In genomic region chr14:56117765-56118610, GRCh38 we compare ENCODE assay signal across 8 cellular contexts. TPM values are rescaled to one million over a fixed set of nuclear protein-coding genes. Genes with fewer than 3 reads are reported as not detected.
A peak's percentile ranks its signal among the peaks of the same experiment; 100 is the strongest.
DNase-seq lines count a peak whose midpoint lies in the region; ATAC-seq, FAIRE-seq and TF ChIP-seq lines count a peak whose summit lies in the region.

PELI2 (plus strand) TSS chr14:56118411; CDS start chr14:56118661, 250 bp downstream.

- no peaks in the 10 kb centered on the region for H3K9me3 ChIP-seq in OCI-LY3 (ENCODE audit: insufficient read depth, low read length)

- no peaks in the 10 kb centered on the region for H3K36me3 ChIP-seq in OCI-LY3 (replicated peaks; ENCODE audit: low read depth, low read length)

- peak within 1 kb of the TSS; percentile 85 for H3K4me3 ChIP-seq in OCI-LY3 (ENCODE audit: low read length)
- peak within 1 kb of the TSS; percentile 56 for H3K4me3 ChIP-seq in epithelial cell of esophagus (ENCODE audit: low read length)

- ATAC-seq in GM19468 (IDR thresholded peaks at IDR 0.05; ENCODE audit: extremely low read depth, unreplicated experiment), result peak; percentile 83

- peak; percentile 21; the same call in 1 of the 2 replicates for TF ChIP-seq CTCF in C4-2B (conservative IDR thresholded peaks at IDR 0.05)
- no peak for TF ChIP-seq CTCF in OCI-LY3 (IDR thresholded peaks at IDR 0.05; ENCODE audit: low read depth, low read length)
- TF ChIP-seq CTCF in epithelial cell of esophagus (IDR thresholded peaks at IDR 0.05; ENCODE audit: insufficient read depth, low read depth, low read length, missing control alignments), result no peak

- H3K27ac ChIP-seq in C4-2B (peak within 1 kb of the TSS; percentile 39), OCI-LY3 (ENCODE audit: low read length) (no peak within 1 kb of the TSS)

- H3K79me2 ChIP-seq in OCI-LY3 (ENCODE audit: low read length), result no peaks in the 10 kb centered on the region

- H3K4me2 ChIP-seq in OCI-LY3 (ENCODE audit: low read length), result peak within 1 kb of the TSS; percentile 72

- H2AFZ ChIP-seq in OCI-LY3 (ENCODE audit: low read depth, low read length), result peak within 1 kb of the TSS; percentile 87

- peak within 1 kb of the TSS; percentile 53 for H3K9ac ChIP-seq in OCI-LY3 (ENCODE audit: low read length)

- H3K4me1 ChIP-seq in OCI-LY3 (ENCODE audit: low read length), result peaks cover 2% of the 10 kb centered on the region

- peaks cover 68% of the 10 kb centered on the region for H3K27me3 ChIP-seq in OCI-LY3 (ENCODE audit: low read depth, low read length)

- no peaks in the 10 kb centered on the region for H4K20me1 ChIP-seq in OCI-LY3 (ENCODE audit: insufficient read depth, low read length)

- peak; percentile 56 for DNase-seq in HTR-8/SVneo (ENCODE audit: insufficient read length, low spot score)
- DNase-seq in activated T-cell treated with anti-CD3 and anti-CD28 coated beads for 48 hours (ENCODE audit: low read depth), result peak; percentile 65
- DNase-seq in epithelial cell of esophagus (ENCODE audit: low read depth), result peak; percentile 27
- peak; percentile 76 for DNase-seq in mucosa of gallbladder (ENCODE audit: low spot score)
- DNase-seq in stimulated activated CD8-positive, alpha-beta memory T cell treated with anti-CD3 and anti-CD28 coated beads, Interleukin-4, amount 100 ng/mL, for 1 hour (ENCODE audit: low read depth in 2 of 2, low spot score in 1 of 2), result peak; percentile 53 to 57

- peak; percentile 90 for FAIRE-seq in HTR-8/SVneo (lab: Jason Lieb, UNC)

RNA-seq across cellular contexts. Expression of gene PELI2, which starts in this region (rescaled TPM):
- total RNA-seq in mucosa of gallbladder, result 26.0 TPM
